ENCODE assay signal across 17 cellular contexts in genomic region chr2:152396051-152396511, GRCh38.
A peak's percentile ranks its signal among the peaks of the same experiment; 100 is the strongest.
DNase-seq lines count a peak whose midpoint lies in the region; ATAC-seq, FAIRE-seq and TF ChIP-seq lines count a peak whose summit lies in the region.
"Had no signal": no experiment of that assay in that cellular context is flagged by ENCODE, and none has a peak within 500 bp of the region (broad histone marks: within the 10 kb centered on the region; RNA-seq: fewer than 3 reads in every experiment).

No MANE protein-coding gene starts in this region.

- no peak overlapping the region for H3K4me2 ChIP-seq in HepG2 (ENCODE audit: low read depth, low read length)
- H3K4me2 ChIP-seq: A549 had no signal

- H3K9ac ChIP-seq in HepG2 (ENCODE audit: insufficient read depth, low read depth, low read length), result no peak overlapping the region

- no peak for TF ChIP-seq RAD21 in HepG2 (CRISPR knock-in tag; IDR thresholded peaks at IDR 0.05)

- no peak overlapping the region for H2AFZ ChIP-seq in HepG2 (ENCODE audit: low read length)

- in situ Hi-C loops in HepG2 (cut with HindIII; ENCODE audit: extremely low pct_ligation_motif_present, low pct_unique_long_range_greater_than_20kb), result no loop called here

- H3K79me2 ChIP-seq in HepG2 (ENCODE audit: insufficient read depth, low read length), result peaks cover 98% of the 10 kb centered on the region

- no peak for TF ChIP-seq POLR2A in HepG2 (IDR thresholded peaks at IDR 0.05; ENCODE audit: insufficient read depth in 1 of 2, low read depth in 2 of 2, low read length in 2 of 2)
- no peak for TF ChIP-seq POLR2A in right lobe of liver (IDR thresholded peaks at IDR 0.05)

- TF ChIP-seq CTCF in HepG2 (CRISPR knock-in tag; IDR thresholded peaks at IDR 0.05) (no peak), right lobe of liver (IDR thresholded peaks at IDR 0.05) (no peak)

- H4K20me1 ChIP-seq in HepG2 (ENCODE audit: insufficient read depth, low read length), result peaks cover 7% of the 10 kb centered on the region; the same call in 1 of the 2 replicates

- H3K9me3 ChIP-seq in HepG2 (ENCODE audit: low read length) (no peaks in the 10 kb centered on the region), right lobe of liver (no peaks in the 10 kb centered on the region)
- H3K9me3 ChIP-seq: A549 had no signal

- FAIRE-seq in HepG2 (lab: Jason Lieb, UNC), result no peak
- FAIRE-seq: A549, GM12891, RCC 7860 had no signal

- no peaks in the 10 kb centered on the region for H3K36me3 Mint-ChIP-seq in naive thymus-derived CD8-positive, alpha-beta T cell
- H3K36me3 Mint-ChIP-seq: activated naive CD8-positive, alpha-beta T cell treated with anti-CD3 and anti-CD28 coated beads for 36 hours; stimulated activated naive B cell treated with anti-CD40 and anti-IgM and Interleukin-4, amounts not matched to agents 10 μg/mL and 1 μg/mL and 100 μg/mL, for 72 hours had no signal

- no peaks in the 10 kb centered on the region for H3K9me3 Mint-ChIP-seq in naive thymus-derived CD8-positive, alpha-beta T cell
- H3K9me3 Mint-ChIP-seq: activated naive CD8-positive, alpha-beta T cell treated with anti-CD3 and anti-CD28 coated beads for 36 hours had no signal

- TF ChIP-seq EP300 in HepG2 (IDR thresholded peaks at IDR 0.05; ENCODE audit: low read depth in 2 of 2, low read length in 2 of 2), result no peak
- no peak for TF ChIP-seq EP300 in HepG2 (CRISPR knock-in tag; IDR thresholded peaks at IDR 0.05; ENCODE audit: borderline replicate concordance)

- ATAC-seq in HepG2 (no peak), right lobe of liver (no peak), Right ventricle myocardium superior (ENCODE audit: poor library complexity) (peak; percentile 35), GM21423 (IDR thresholded peaks at IDR 0.05; ENCODE audit: unreplicated experiment) (no peak), HG02642 (IDR thresholded peaks at IDR 0.05; ENCODE audit: poor library complexity, unreplicated experiment) (no peak), GM21529 (IDR thresholded peaks at IDR 0.05; ENCODE audit: unreplicated experiment) (no peak)
- no peak for ATAC-seq in naive thymus-derived CD8-positive, alpha-beta T cell
- ATAC-seq: A549; stimulated activated naive B cell treated with anti-CD40 and anti-IgM and Interleukin-4, amounts not matched to agents 10 μg/mL and 1 μg/mL and 100 μg/mL, for 72 hours had no signal

- H3K4me1 ChIP-seq in HepG2 (ENCODE audit: insufficient read depth, low read length) (peaks cover 34% of the 10 kb centered on the region), right lobe of liver (no peaks in the 10 kb centered on the region)

- H3K27ac ChIP-seq in HepG2 (ENCODE audit: extremely low read length, insufficient read depth, low read length), result no peak overlapping the region
- no peak overlapping the region for H3K27ac ChIP-seq in right lobe of liver
- H3K27ac ChIP-seq: A549 had no signal

- POLR2A ChIA-PET in HepG2 (lab: Yijun Ruan, JAX), result interaction anchor here (1.2 kb wide), 1 partner anchor 9 kb away, joined by 3 read pairs; no protein-coding TSS in a partner anchor
- POLR2A ChIA-PET in naive thymus-derived CD8-positive, alpha-beta T cell (lab: Charles Lee), result no interaction called here

- no peaks in the 10 kb centered on the region for H3K4me1 Mint-ChIP-seq in naive thymus-derived CD8-positive, alpha-beta T cell
- H3K4me1 Mint-ChIP-seq: activated naive CD8-positive, alpha-beta T cell treated with anti-CD3 and anti-CD28 coated beads for 36 hours had no signal

- H3K4me3 Mint-ChIP-seq in naive thymus-derived CD8-positive, alpha-beta T cell, result no peak overlapping the region
- H3K4me3 Mint-ChIP-seq: activated naive CD8-positive, alpha-beta T cell treated with anti-CD3 and anti-CD28 coated beads for 36 hours; stimulated activated naive B cell treated with anti-CD40 and anti-IgM and Interleukin-4, amounts not matched to agents 10 μg/mL and 1 μg/mL and 100 μg/mL, for 72 hours had no signal

- no TSS peak for BruUV-seq in HepG2 (replicated peaks; lab: Mats Ljungman, UMichigan)

- H3K27me3 Mint-ChIP-seq in naive thymus-derived CD8-positive, alpha-beta T cell, result peaks cover 8 to 25% (median 14%) of the 10 kb centered on the region in 5 donors

- DNase-seq in HepG2 (ENCODE audit: low spot score) (no peak), right lobe of liver (no peak), Right ventricle myocardium superior (no peak), putamen (ENCODE audit: low spot score) (peak; percentile 56)
- no peak for DNase-seq in naive thymus-derived CD8-positive, alpha-beta T cell
- DNase-seq: activated naive CD8-positive, alpha-beta T cell treated with anti-CD3 and anti-CD28 coated beads for 36 hours; DMS53; effector CD8-positive, alpha-beta T cell; NCI-H2171 treated with DMSO at 0.1 percent for 48 hours; stimulated activated naive B cell treated with anti-CD40 and anti-IgM and Interleukin-4, amounts not matched to agents 10 μg/mL and 1 μg/mL and 100 μg/mL, for 72 hours; T1000 had no signal

- WGBS in HepG2 (ENCODE audit: low lambda C conversion rate), result 95% methylated on average over 4 of the region's 4 CpGs
- 55% methylated on average over 4 of the region's 4 CpGs for WGBS in right lobe of liver (ENCODE audit: insufficient coverage, low coverage, low lambda C conversion rate, missing lambda C conversion rate)

- no peak overlapping the region for H3K27ac Mint-ChIP-seq in naive thymus-derived CD8-positive, alpha-beta T cell
- H3K27ac Mint-ChIP-seq: activated naive CD8-positive, alpha-beta T cell treated with anti-CD3 and anti-CD28 coated beads for 36 hours; stimulated activated naive B cell treated with anti-CD40 and anti-IgM and Interleukin-4, amounts not matched to agents 10 μg/mL and 1 μg/mL and 100 μg/mL, for 72 hours had no signal

- CTCF ChIA-PET in HepG2 (lab: Yijun Ruan, JAX; ENCODE audit: low intra/inter-chr PET ratio, low total read pairs), result no interaction called here

- intact Hi-C loops in HepG2 (cut with micrococcal nuclease; ENCODE audit: unreplicated experiment), result no loop called here
- intact Hi-C loops in right lobe of liver (cut with DNase I), result no loop called here
- intact Hi-C loops in Right ventricle myocardium superior (cut with DNase I), result no loop called here

- H3K4me3 ChIP-seq in HepG2 (replicated peaks in 1 of 3; ENCODE audit: insufficient read depth in 1 of 3, low read depth in 2 of 3, low read length in 3 of 3), result no peak overlapping the region
- no peak overlapping the region for H3K4me3 ChIP-seq in right lobe of liver
- H3K4me3 ChIP-seq: A549 had no signal

- no peaks in the 10 kb centered on the region for H3K27me3 ChIP-seq in HepG2 (ENCODE audit: control insufficient read depth in 1 of 2, insufficient read depth in 2 of 2, low read length in 2 of 2)
- H3K27me3 ChIP-seq in right lobe of liver, result no peaks in the 10 kb centered on the region

- H3K36me3 ChIP-seq in HepG2 (replicated peaks in 1 of 2; ENCODE audit: control insufficient read depth in 1 of 2, insufficient read depth in 2 of 2, low read length in 2 of 2), result no peaks in the 10 kb centered on the region; a peak in 2 of 5 replicates
- no peaks in the 10 kb centered on the region for H3K36me3 ChIP-seq in right lobe of liver

TF ChIP-seq in HepG2, 621 proteins besides CTCF, POLR2A, EP300 and RAD21:
- TF ChIP-seq RBM22 (optimal IDR thresholded peaks at IDR 0.05; ENCODE audit: low read length), result peak; percentile 20
- TF ChIP-seq ZNF382 (CRISPR knock-in tag; IDR thresholded peaks at IDR 0.05; ENCODE audit: borderline replicate concordance), result no peak
